ENCODE assay signal across 21 cellular contexts in the genomic region with DNA sequence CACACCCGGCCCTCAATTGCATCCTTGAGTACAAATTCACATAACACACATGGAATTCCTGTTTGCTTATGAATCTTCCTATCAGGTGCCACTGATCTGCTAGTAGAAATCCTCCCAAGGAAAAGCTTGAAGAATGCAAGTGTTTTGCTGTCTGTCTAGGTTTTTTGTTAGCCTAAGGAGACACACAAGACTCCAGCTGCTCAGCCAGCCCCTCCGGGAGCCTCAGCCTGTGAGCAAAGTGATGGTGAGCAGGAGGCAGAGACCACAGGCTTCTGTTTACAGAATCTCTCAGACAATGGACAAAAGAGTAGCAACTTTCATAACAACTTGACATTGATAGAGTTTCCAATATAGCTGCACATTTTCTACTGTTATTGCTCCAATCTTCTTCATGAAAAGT. TPM values are rescaled to one million over a fixed set of nuclear protein-coding genes. Genes with fewer than 3 reads are reported as not detected.
DNase-seq lines count a peak whose midpoint lies in the region; ATAC-seq, FAIRE-seq and TF ChIP-seq lines count a peak whose summit lies in the region.
"Had no signal": no experiment of that assay in that cellular context is flagged by ENCODE, and none has a peak within 500 bp of the region (broad histone marks: within the 10 kb centered on the region; RNA-seq: fewer than 3 reads in every experiment).

No MANE protein-coding gene starts in this region.

- TF ChIP-seq POLR2A in endothelial cell of umbilical vein (IDR thresholded peaks at IDR 0.05; ENCODE audit: low read depth, low read length) (no peak), tibial nerve (IDR thresholded peaks at IDR 0.05) (no peak)

- peaks cover 28% of the 10 kb centered on the region for H3K4me1 ChIP-seq in SJSA1 (replicated peaks)
- H3K4me1 ChIP-seq in endothelial cell of umbilical vein (ENCODE audit: control insufficient read depth, extremely low read depth, insufficient read depth, low read length), result no peaks in the 10 kb centered on the region
- H3K4me1 ChIP-seq in PC-3 (ENCODE audit: insufficient read depth, low read length), result no peaks in the 10 kb centered on the region
- no peaks in the 10 kb centered on the region for H3K4me1 ChIP-seq in tibial nerve

- POLR2A ChIA-PET in activated CD4-positive, alpha-beta T cell treated with anti-CD3 and anti-CD28 coated beads, Interleukin-2, amount 10 ng/mL, durations not matched to agents 7 days and 5 days (lab: Charles Lee), result no interaction called here
- POLR2A ChIA-PET in activated CD4-positive, alpha-beta T cell treated with anti-CD3 and anti-CD28 coated beads for 36 hours (lab: Charles Lee), result no interaction called here
- POLR2A ChIA-PET in CD4-positive, alpha-beta T cell (lab: Charles Lee), result no interaction called here
- POLR2A ChIA-PET in endothelial cell of umbilical vein (lab: Charles Lee) (no interaction called here), PC-3 (lab: Charles Lee; ENCODE audit: unreplicated experiment) (no interaction called here)

- WGBS in tibial nerve, 2 donors, result 64 to 68% methylated on average over 2 of the region's 2 CpGs

- H3K79me2 ChIP-seq in endothelial cell of umbilical vein (ENCODE audit: control insufficient read depth, insufficient read depth, low read length), result no peaks in the 10 kb centered on the region
- H3K79me2 ChIP-seq in PC-3 (ENCODE audit: low read length), result no peaks in the 10 kb centered on the region

- peak overlapping the region; percentile 9 for H2AFZ ChIP-seq in endothelial cell of umbilical vein (ENCODE audit: low read depth, low read length)
- H2AFZ ChIP-seq in PC-3 (ENCODE audit: low read length), result no peak overlapping the region

- TF ChIP-seq CTCF in CD4-positive, alpha-beta T cell (IDR thresholded peaks at IDR 0.05), result no peak
- no peak for TF ChIP-seq CTCF in endothelial cell of umbilical vein (IDR thresholded peaks at IDR 0.05; ENCODE audit: extremely low read depth in 1 of 2, insufficient read depth in 1 of 2, low read depth in 1 of 2, low read length in 2 of 2)
- no peak for TF ChIP-seq CTCF in PC-3 (conservative IDR thresholded peaks at IDR 0.05; ENCODE audit: low read depth, low read length)
- no peak for TF ChIP-seq CTCF in tibial nerve (IDR thresholded peaks at IDR 0.05)

- BruUV-seq in endothelial cell of umbilical vein (replicated peaks; lab: Mats Ljungman, UMichigan), result no TSS peak
- no TSS peak for BruUV-seq in PC-3 (replicated peaks; lab: Mats Ljungman, UMichigan)

- peaks cover 27% of the 10 kb centered on the region for H3K4me1 Mint-ChIP-seq in activated CD4-positive, alpha-beta T cell treated with anti-CD3 and anti-CD28 coated beads, Interleukin-2, amount 10 ng/mL, durations not matched to agents 7 days and 5 days
- H3K4me1 Mint-ChIP-seq in activated CD4-positive, alpha-beta T cell treated with anti-CD3 and anti-CD28 coated beads for 36 hours, result peaks cover 29% of the 10 kb centered on the region
- peaks cover 45% of the 10 kb centered on the region for H3K4me1 Mint-ChIP-seq in CD4-positive, alpha-beta T cell (ENCODE audit: low read depth)

- peak; percentile 38 for FAIRE-seq in endothelial cell of umbilical vein (lab: Jason Lieb, UNC)

- H3K9me1 ChIP-seq in endothelial cell of umbilical vein (replicated peaks; ENCODE audit: control insufficient read depth, extremely low read depth, insufficient read depth, low read length), result no peaks in the 10 kb centered on the region

- H3K4me3 ChIP-seq in SJSA1 (no peak overlapping the region), endothelial cell of umbilical vein (replicated peaks in 1 of 3; ENCODE audit: insufficient read depth in 1 of 3, low read depth in 1 of 3, low read length in 3 of 3) (no peak overlapping the region), PC-3 (ENCODE audit: low read length) (no peak overlapping the region), tibial nerve (no peak overlapping the region)
- H3K4me3 ChIP-seq: BLaER1 treated with 17β-estradiol and CSF1 and Interleukin-3, amounts not matched to agents 10 nM and 100 nM; Peyer's patch had no signal

- H3K27ac ChIP-seq in CD4-positive, alpha-beta T cell (ENCODE audit: low read depth, low read length), result no peak overlapping the region
- H3K27ac ChIP-seq in SJSA1 (no peak overlapping the region), endothelial cell of umbilical vein (ENCODE audit: insufficient read depth, low read depth, low read length) (no peak overlapping the region), PC-3 (ENCODE audit: low read length) (no peak overlapping the region), tibial nerve (no peak overlapping the region)
- H3K27ac ChIP-seq: 22Rv1; BLaER1 treated with 17β-estradiol and CSF1 and Interleukin-3, amounts not matched to agents 10 nM and 100 nM; Peyer's patch had no signal

- CTCF ChIA-PET in activated CD4-positive, alpha-beta T cell treated with anti-CD3 and anti-CD28 coated beads, Interleukin-2, amount 10 ng/mL, durations not matched to agents 7 days and 5 days (lab: Charles Lee), result interaction anchor here (0.6 to 2.5 kb wide), 4 partner anchors 11 to 21 kb away, joined by 3 to 6 read pairs (median 3); no protein-coding TSS in a partner anchor
- CTCF ChIA-PET in activated CD4-positive, alpha-beta T cell treated with anti-CD3 and anti-CD28 coated beads for 36 hours (lab: Charles Lee), result interaction anchor here (0.7 kb wide), 1 partner anchor 212 kb away, joined by 3 read pairs; no protein-coding TSS in a partner anchor
- CTCF ChIA-PET in CD4-positive, alpha-beta T cell (lab: Charles Lee), result interaction anchor here (0.6 kb wide), 1 partner anchor 165 kb away, joined by 3 read pairs; no protein-coding TSS in a partner anchor
- CTCF ChIA-PET in endothelial cell of umbilical vein (lab: Charles Lee), result interaction anchor here (0.9 to 1.0 kb wide), 2 partner anchors 17 to 390 kb away, joined by 3 read pairs; no protein-coding TSS in a partner anchor
- CTCF ChIA-PET in PC-3 (lab: Charles Lee), result no interaction called here

- no peak for ATAC-seq in activated CD4-positive, alpha-beta T cell treated with anti-CD3 and anti-CD28 coated beads for 36 hours
- ATAC-seq in CD4-positive, alpha-beta T cell (ENCODE audit: poor library complexity), result no peak
- no peak; the same call in 1 of the 2 replicates for ATAC-seq in PC-3

- H3K9me2 ChIP-seq in PC-3 (replicated peaks; ENCODE audit: low read length), result no peaks in the 10 kb centered on the region

- dilution Hi-C loops in endothelial cell of umbilical vein (cut with MboI; ENCODE audit: extremely low pct_ligation_motif_present, low sequenced_read_pairs), result no loop called here

- H4K20me1 ChIP-seq in endothelial cell of umbilical vein (replicated peaks; ENCODE audit: control insufficient read depth, extremely low read depth, insufficient read depth, low read length), result no peaks in the 10 kb centered on the region
- H4K20me1 ChIP-seq in PC-3 (ENCODE audit: low read length), result no peaks in the 10 kb centered on the region
- H4K20me1 ChIP-seq: BLaER1 treated with 17β-estradiol and CSF1 and Interleukin-3, amounts not matched to agents 10 nM and 100 nM had no signal

- H3K9ac ChIP-seq in endothelial cell of umbilical vein (replicated peaks; ENCODE audit: extremely low read depth, insufficient read depth, low read length) (no peak overlapping the region), PC-3 (ENCODE audit: low read length) (no peak overlapping the region)
- H3K9ac ChIP-seq: BLaER1 treated with 17β-estradiol and CSF1 and Interleukin-3, amounts not matched to agents 10 nM and 100 nM had no signal

- peaks cover 6% of the 10 kb centered on the region for H3K9me3 Mint-ChIP-seq in activated CD4-positive, alpha-beta T cell treated with anti-CD3 and anti-CD28 coated beads, Interleukin-2, amount 10 ng/mL, durations not matched to agents 7 days and 5 days
- peaks cover 2% of the 10 kb centered on the region for H3K9me3 Mint-ChIP-seq in activated CD4-positive, alpha-beta T cell treated with anti-CD3 and anti-CD28 coated beads for 36 hours (ENCODE audit: low read depth)
- H3K9me3 Mint-ChIP-seq in CD4-positive, alpha-beta T cell, result no peaks in the 10 kb centered on the region

- no peak overlapping the region for H3K4me3 Mint-ChIP-seq in activated CD4-positive, alpha-beta T cell treated with anti-CD3 and anti-CD28 coated beads, Interleukin-2, amount 10 ng/mL, durations not matched to agents 7 days and 5 days
- H3K4me3 Mint-ChIP-seq in activated CD4-positive, alpha-beta T cell treated with anti-CD3 and anti-CD28 coated beads for 36 hours, result no peak overlapping the region
- H3K4me3 Mint-ChIP-seq in CD4-positive, alpha-beta T cell, result peak overlapping the region; percentile 20

- no peak for TF ChIP-seq EP300 in tibial nerve (IDR thresholded peaks at IDR 0.05)

- intact Hi-C loops in activated CD4-positive, alpha-beta T cell treated with anti-CD3 and anti-CD28 coated beads for 36 hours (cut with DNase I, micrococcal nuclease), result no loop called here
- intact Hi-C loops in CD4-positive, alpha-beta T cell (cut with DNase I, micrococcal nuclease), result no loop called here
- intact Hi-C loops in endothelial cell of umbilical vein (cut with micrococcal nuclease) (no loop called here), PC-3 (cut with micrococcal nuclease) (no loop called here)

- no peak overlapping the region for H3K4me2 ChIP-seq in endothelial cell of umbilical vein (ENCODE audit: insufficient read depth, low read length)
- H3K4me2 ChIP-seq in PC-3 (ENCODE audit: low read length), result no peak overlapping the region
- H3K4me2 ChIP-seq: BLaER1 treated with 17β-estradiol and CSF1 and Interleukin-3, amounts not matched to agents 10 nM and 100 nM had no signal

- peaks cover 3% of the 10 kb centered on the region for H3K27me3 Mint-ChIP-seq in activated CD4-positive, alpha-beta T cell treated with anti-CD3 and anti-CD28 coated beads, Interleukin-2, amount 10 ng/mL, durations not matched to agents 7 days and 5 days
- no peaks in the 10 kb centered on the region for H3K27me3 Mint-ChIP-seq in activated CD4-positive, alpha-beta T cell treated with anti-CD3 and anti-CD28 coated beads for 36 hours
- H3K27me3 Mint-ChIP-seq in CD4-positive, alpha-beta T cell, result no peaks in the 10 kb centered on the region

- no peaks in the 10 kb centered on the region for H3K9me3 ChIP-seq in CD4-positive, alpha-beta T cell (ENCODE audit: control insufficient read depth, low read length)
- no peaks in the 10 kb centered on the region for H3K9me3 ChIP-seq in SJSA1 (replicated peaks)
- H3K9me3 ChIP-seq in endothelial cell of umbilical vein (replicated peaks; ENCODE audit: control insufficient read depth, insufficient read depth, low read length), result no peaks in the 10 kb centered on the region
- no peaks in the 10 kb centered on the region for H3K9me3 ChIP-seq in PC-3 (ENCODE audit: low read length)
- no peaks in the 10 kb centered on the region for H3K9me3 ChIP-seq in tibial nerve
- H3K9me3 ChIP-seq: BLaER1 treated with 17β-estradiol and CSF1 and Interleukin-3, amounts not matched to agents 10 nM and 100 nM; Peyer's patch had no signal

- H3K36me3 ChIP-seq in SJSA1 (no peaks in the 10 kb centered on the region), endothelial cell of umbilical vein (ENCODE audit: control insufficient read depth in 2 of 2, extremely low read depth in 1 of 2, insufficient read depth in 2 of 2, low read length in 2 of 2) (no peaks in the 10 kb centered on the region), PC-3 (ENCODE audit: low read depth, low read length) (no peaks in the 10 kb centered on the region), tibial nerve (no peaks in the 10 kb centered on the region)
- H3K36me3 ChIP-seq: BLaER1 treated with 17β-estradiol and CSF1 and Interleukin-3, amounts not matched to agents 10 nM and 100 nM; Peyer's patch had no signal

- H3F3A ChIP-seq in PC-3 (ENCODE audit: low read length, unreplicated experiment), result no peaks in the 10 kb centered on the region

- DNase-seq in activated CD4-positive, alpha-beta T cell treated with anti-CD3 and anti-CD28 coated beads, Interleukin-2, amount 10 ng/mL, durations not matched to agents 7 days and 5 days, result no peak
- DNase-seq in activated CD4-positive, alpha-beta T cell treated with anti-CD3 and anti-CD28 coated beads for 36 hours, result no peak
- DNase-seq in CD4-positive, alpha-beta T cell, result no peak
- DNase-seq in SJSA1 (ENCODE audit: low read depth in 1 of 2, low spot score in 2 of 2) (peak; percentile 53 to 55), endothelial cell of umbilical vein (ENCODE audit: low read depth, low spot score) (no peak), PC-3 (no peak), epidermal melanocyte (ENCODE audit: insufficient read length, low spot score) (no peak), tibial nerve (ENCODE audit: low spot score in 2 of 2) (no peak)
- DNase-seq: COR-L47, DMS79, H7, KBM-7, NCI-H1092, NCI-H1436, NCI-H2029, NCI-H2227 treated with DMSO at 0.1 percent for 48 hours, NCI-H510A treated with DMSO at 0.1 percent for 48 hours, NCI-H774, Peyer's patch had no signal

- no peaks in the 10 kb centered on the region for H3K27me3 ChIP-seq in CD4-positive, alpha-beta T cell (ENCODE audit: control insufficient read depth, insufficient read depth, low read length)
- H3K27me3 ChIP-seq in SJSA1 (replicated peaks) (no peaks in the 10 kb centered on the region), endothelial cell of umbilical vein (ENCODE audit: control insufficient read depth in 2 of 2, insufficient read depth in 2 of 2, low read length in 2 of 2) (no peaks in the 10 kb centered on the region), PC-3 (ENCODE audit: low read length) (no peaks in the 10 kb centered on the region), tibial nerve (no peaks in the 10 kb centered on the region)
- H3K27me3 ChIP-seq: BLaER1 treated with 17β-estradiol and CSF1 and Interleukin-3, amounts not matched to agents 10 nM and 100 nM; Peyer's patch had no signal

- peaks cover 8% of the 10 kb centered on the region for H3K36me3 Mint-ChIP-seq in activated CD4-positive, alpha-beta T cell treated with anti-CD3 and anti-CD28 coated beads, Interleukin-2, amount 10 ng/mL, durations not matched to agents 7 days and 5 days (ENCODE audit: low read depth)
- no peaks in the 10 kb centered on the region for H3K36me3 Mint-ChIP-seq in activated CD4-positive, alpha-beta T cell treated with anti-CD3 and anti-CD28 coated beads for 36 hours (ENCODE audit: low read depth)
- no peaks in the 10 kb centered on the region for H3K36me3 Mint-ChIP-seq in CD4-positive, alpha-beta T cell (ENCODE audit: low read depth)

- peak overlapping the region; percentile 20 for H3K27ac Mint-ChIP-seq in activated CD4-positive, alpha-beta T cell treated with anti-CD3 and anti-CD28 coated beads, Interleukin-2, amount 10 ng/mL, durations not matched to agents 7 days and 5 days
- no peak overlapping the region for H3K27ac Mint-ChIP-seq in activated CD4-positive, alpha-beta T cell treated with anti-CD3 and anti-CD28 coated beads for 36 hours
- peak overlapping the region; percentile 55 for H3K27ac Mint-ChIP-seq in CD4-positive, alpha-beta T cell

RNA-seq across cellular contexts. Expression of gene PRKCA, which starts 18.4 kb away (rescaled TPM):
- 10 to 100 TPM; 72.8 to 74.6 TPM for total RNA-seq in activated CD4-positive, alpha-beta T cell treated with anti-CD3 and anti-CD28 coated beads, Interleukin-2, amount 10 ng/mL, durations not matched to agents 7 days and 5 days
- 10 to 100 TPM; 73.3 to 77.0 TPM for total RNA-seq in activated CD4-positive, alpha-beta T cell treated with anti-CD3 and anti-CD28 coated beads for 36 hours
- total RNA-seq in CD4-positive, alpha-beta T cell, result 10 to 100 TPM; 84.8 to 88.6 TPM
- total RNA-seq in SJSA1 (2014; rRNA removed; shearing (Covaris generic)), result 19.1 and 36.1 TPM in 2 replicates
- total RNA-seq in endothelial cell of umbilical vein, result 27.3 and 34.2 TPM in 2 replicates
- 5.8 and 7.5 TPM in 2 replicates for polyA plus RNA-seq in endothelial cell of umbilical vein
- 10.0 and 10.9 TPM in 2 replicates for polyA plus RNA-seq in endothelial cell of umbilical vein (2011; cell fraction: cytosol; rRNA removed)
- polyA plus RNA-seq in endothelial cell of umbilical vein (2011; cell fraction: nucleus; rRNA removed), result 16.5 and 20.3 TPM in 2 replicates
- polyA plus RNA-seq in endothelial cell of umbilical vein (2012), result 16.5 and 17.0 TPM in 2 replicates
- polyA minus RNA-seq in endothelial cell of umbilical vein, result 19.5 and 19.9 TPM in 2 replicates
- 9.7 TPM for polyA minus RNA-seq in endothelial cell of umbilical vein (2011; cell fraction: cytosol; rRNA and poly(A)+ RNA removed)
- 31.4 and 39.5 TPM in 2 replicates for polyA minus RNA-seq in endothelial cell of umbilical vein (2011; cell fraction: nucleus; rRNA and poly(A)+ RNA removed)
- 22.6 and 28.2 TPM in 2 replicates for total RNA-seq in PC-3 (2014; rRNA removed)
- 10 to 100 TPM; 55.8 to 90.7 (median 66.7) TPM for total RNA-seq in tibial nerve

RNA-seq across cellular contexts. Expression of gene APOH, which starts 54.8 kb away (rescaled TPM):
- total RNA-seq in activated CD4-positive, alpha-beta T cell treated with anti-CD3 and anti-CD28 coated beads, Interleukin-2, amount 10 ng/mL, durations not matched to agents 7 days and 5 days, result not detected
- total RNA-seq in activated CD4-positive, alpha-beta T cell treated with anti-CD3 and anti-CD28 coated beads for 36 hours, result not detected
- total RNA-seq in CD4-positive, alpha-beta T cell, result not detected
- total RNA-seq in SJSA1 (2014; rRNA removed; shearing (Covaris generic)), result not detected in 2 replicates
- total RNA-seq in endothelial cell of umbilical vein (not detected in 2 replicates), PC-3 (2014; rRNA removed) (not detected in 2 replicates), tibial nerve (not detected)
- not detected in 2 replicates for polyA plus RNA-seq in endothelial cell of umbilical vein
- polyA plus RNA-seq in endothelial cell of umbilical vein (2011; cell fraction: cytosol; rRNA removed), result not detected in 2 replicates
- polyA plus RNA-seq in endothelial cell of umbilical vein (2011; cell fraction: nucleus; rRNA removed), result 0.15 TPM in 1 of 2 replicates, not detected in the other
- polyA plus RNA-seq in endothelial cell of umbilical vein (2012), result 0.46 TPM in 1 of 2 replicates, not detected in the other
- 0.27 TPM in 1 of 2 replicates, not detected in the other for polyA minus RNA-seq in endothelial cell of umbilical vein
- polyA minus RNA-seq in endothelial cell of umbilical vein (2011; cell fraction: cytosol; rRNA and poly(A)+ RNA removed), result not detected
- not detected in 2 replicates for polyA minus RNA-seq in endothelial cell of umbilical vein (2011; cell fraction: nucleus; rRNA and poly(A)+ RNA removed)
- total RNA-seq: H7 had no signal

Comparison
In these comparisons a context has a peak if more than half of its experiments do, and no peak if none do; other contexts are left out.
1. DNase-seq: peak in SJSA1 (2 of 2); none in activated CD4-positive, alpha-beta T cell treated with anti-CD3 and anti-CD28 coated beads, Interleukin-2, amount 10 ng/mL, durations not matched to agents 7 days and 5 days (single experiment), activated CD4-positive, alpha-beta T cell treated with anti-CD3 and anti-CD28 coated beads for 36 hours (single experiment), CD4-positive, alpha-beta T cell (0 of 10), endothelial cell of umbilical vein (single experiment), PC-3 (single experiment), epidermal melanocyte (single experiment) and tibial nerve (0 of 2).